In the genomic region with DNA sequence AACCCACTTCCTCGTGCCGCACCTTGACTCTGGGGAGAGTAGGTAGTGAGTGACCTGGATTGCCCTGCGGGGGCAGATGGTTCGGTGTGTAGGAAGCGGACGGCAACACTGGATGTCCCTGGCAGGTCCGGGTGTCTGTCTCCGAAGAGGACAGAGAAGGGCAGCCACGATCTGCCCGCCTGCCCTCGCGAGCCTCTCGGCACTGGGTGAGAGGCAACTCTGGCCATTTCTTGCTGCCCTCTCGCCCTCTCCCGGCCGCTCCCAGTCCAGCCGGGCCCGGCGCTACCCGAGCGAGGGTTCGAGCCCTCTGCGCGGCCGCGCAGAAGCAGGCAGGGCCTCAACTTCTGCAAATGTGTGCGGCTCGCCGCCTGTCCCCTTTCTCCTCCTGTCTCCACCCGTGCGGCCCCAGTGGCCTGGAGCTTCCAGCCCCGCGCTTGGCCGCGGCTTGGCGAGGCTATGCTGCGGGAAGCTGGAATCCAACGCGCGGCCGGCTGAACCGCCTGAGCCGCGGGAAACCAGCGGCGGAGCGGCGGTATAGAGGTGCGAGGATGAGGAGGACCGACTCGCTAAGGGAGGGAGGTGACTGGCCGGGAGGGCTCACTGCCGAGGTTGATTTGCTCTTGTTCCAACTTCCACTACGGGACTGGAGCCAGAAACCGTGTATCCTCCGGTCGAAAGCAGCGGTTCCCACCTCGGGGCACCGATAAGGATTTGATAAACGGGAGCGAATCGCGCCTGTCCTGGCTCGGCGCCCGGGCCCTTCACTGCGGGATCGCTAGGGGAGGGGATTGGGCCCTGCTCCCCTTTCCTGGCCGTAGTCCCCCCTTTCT, we compare ENCODE assay signal across 8 cellular contexts. TPM values are rescaled to one million over a fixed set of nuclear protein-coding genes. Genes with fewer than 3 reads are reported as not detected.
DNase-seq lines count a peak whose midpoint lies in the region; ATAC-seq and TF ChIP-seq lines count a peak whose summit lies in the region.

No MANE protein-coding gene starts in this region.

- H4K91ac ChIP-seq in trophoblast cell (ENCODE audit: low read depth, low read length) = peak overlapping the region; percentile 74

- peak overlapping the region; percentile 24 for H2AK5ac ChIP-seq in trophoblast cell (ENCODE audit: low read length)

- peak; percentile 35 for DNase-seq in NCI-H146 (lab: John Stamatoyannopoulos, UW)
- no peak for DNase-seq in NCI-H146 treated with DMSO at 0.1 percent for 48 hours (lab: John Stamatoyannopoulos, UW; ENCODE audit: unreplicated experiment)
- DNase-seq in NCI-H69 (lab: John Stamatoyannopoulos, UW) = peak; percentile 5
- DNase-seq in adipocyte (ENCODE audit: low read depth) = peak; percentile 68
- DNase-seq in heart left ventricle = peak; percentile 76 to 82 (median 78)
- DNase-seq in trophoblast cell = peak in 1 of 2 donors; percentile 49
- no peak for DNase-seq in NCI-H524 treated with DMSO at 0.1 percent for 48 hours (lab: John Stamatoyannopoulos, UW)

- H3K9ac ChIP-seq in adipocyte (ENCODE audit: low read length) (peak overlapping the region; percentile 98), trophoblast cell (ENCODE audit: low read length) (peak overlapping the region; percentile 92)

- peak in 9 of 12 donors; percentile 11 to 49 (median 24) for TF ChIP-seq CTCF in heart left ventricle (IDR thresholded peaks at IDR 0.05)

- peak overlapping the region; percentile 86 for H2BK5ac ChIP-seq in trophoblast cell (ENCODE audit: low read depth, low read length, poor library complexity)

- peaks cover 53% of the 10 kb centered on the region for H3K79me2 ChIP-seq in trophoblast cell (ENCODE audit: control insufficient read depth, insufficient read depth, low read length, poor library complexity)

- ATAC-seq in heart left ventricle (peak; percentile 25 to 40 (median 32)), GM18498 (IDR thresholded peaks at IDR 0.05; ENCODE audit: unreplicated experiment) (no peak)

- H3K79me1 ChIP-seq in trophoblast cell (ENCODE audit: low read length) = peaks cover 42% of the 10 kb centered on the region

- peak overlapping the region; percentile 68 for H4K12ac ChIP-seq in trophoblast cell (ENCODE audit: low read depth, low read length)

- peak overlapping the region; percentile 9 for H2AFZ ChIP-seq in trophoblast cell (ENCODE audit: insufficient read depth, low read length, poor library complexity)

- H3K27me3 ChIP-seq in adipocyte (replicated peaks; ENCODE audit: control insufficient read depth, insufficient read depth, low read length) (no peaks in the 10 kb centered on the region), heart left ventricle (peaks cover 0 to 13% (median 0%) of the 10 kb centered on the region in 9 donors), trophoblast cell (ENCODE audit: insufficient read depth, low read length) (no peaks in the 10 kb centered on the region)

- peak overlapping the region; percentile 9 for H2BK120ac ChIP-seq in trophoblast cell (ENCODE audit: insufficient read depth, low read length, poor library complexity)

- peak overlapping the region; percentile 91 for H3K18ac ChIP-seq in trophoblast cell (ENCODE audit: low read length)

- peak overlapping the region; percentile 81 for H3K4me2 ChIP-seq in trophoblast cell (ENCODE audit: low read length)

- H3K9me3 ChIP-seq in adipocyte (ENCODE audit: control insufficient read depth, low read length) (no peaks in the 10 kb centered on the region), heart left ventricle (no peaks in the 10 kb centered on the region), trophoblast cell (ENCODE audit: insufficient read depth, low read depth, low read length) (no peaks in the 10 kb centered on the region)

- WGBS in heart left ventricle, 4 donors = 0 to 1% (median 0%) methylated on average over 13 to 70 of the region's 70 CpGs
- WGBS in trophoblast cell (ENCODE audit: extremely low coverage, insufficient coverage, insufficient read length) = no CpG with 5 or more reads among the region's 70 CpGs

- no peak overlapping the region for H2BK12ac ChIP-seq in trophoblast cell (ENCODE audit: low read length)

- H3K23ac ChIP-seq in trophoblast cell (ENCODE audit: low read length) = no peak overlapping the region

- H3K36me3 ChIP-seq in adipocyte (ENCODE audit: control insufficient read depth, insufficient read depth, low read length, severe bottlenecking) (no peaks in the 10 kb centered on the region), heart left ventricle (no peaks in the 10 kb centered on the region), trophoblast cell (ENCODE audit: control insufficient read depth in 1 of 2, insufficient read depth in 2 of 2, low read length in 2 of 2) (peaks cover 15 to 20% of the 10 kb centered on the region in 2 experiments)

- H3K4me1 ChIP-seq in adipocyte (ENCODE audit: control insufficient read depth, insufficient read depth, low read length) (peaks cover 19% of the 10 kb centered on the region), heart left ventricle (peaks cover 0 to 58% (median 34%) of the 10 kb centered on the region in 12 donors), trophoblast cell (ENCODE audit: control insufficient read depth in 1 of 2, insufficient read depth in 2 of 2, low read length in 2 of 2) (peaks cover 14 to 20% of the 10 kb centered on the region in 2 experiments)

- no peak for TF ChIP-seq POLR2A in heart left ventricle (IDR thresholded peaks at IDR 0.05)

- intact Hi-C loops in heart left ventricle (cut with DNase I) = loop anchor here (2.0 to 10.0 kb wide), 15 partner anchors 34 to 291 kb away; no protein-coding TSS in a partner anchor

- H3K4me3 ChIP-seq in adipocyte (ENCODE audit: low read length) (peak overlapping the region; percentile 99), heart left ventricle (peak overlapping the region; percentile 66 to 99 (median 92)), trophoblast cell (ENCODE audit: low read depth, low read length) (peak overlapping the region; percentile 91)

- H3K27ac ChIP-seq in heart left ventricle (peak overlapping the region; percentile 92 to 100 (median 96)), trophoblast cell (ENCODE audit: low read depth, low read length) (peak overlapping the region; percentile 79)

- H3K14ac ChIP-seq in trophoblast cell (ENCODE audit: low read length) = peak overlapping the region; percentile 96

- H4K8ac ChIP-seq in trophoblast cell (ENCODE audit: low read depth, low read length) = peak overlapping the region; percentile 48

- peak overlapping the region; percentile 98 for H3K4ac ChIP-seq in trophoblast cell (ENCODE audit: low read depth, low read length)

RNA-seq across cellular contexts. Expression of a gene that starts 1.5 kb away (rescaled TPM):
- total RNA-seq in heart left ventricle = 100 to 1,000 TPM; 194 to 790 (median 216) TPM
- 100 to 1,000 TPM in 1 of 2 donors, 10 to 100 TPM in 1; 93.6 to 153 TPM for polyA plus RNA-seq in heart left ventricle
- polyA plus RNA-seq in trophoblast cell (2013) = 1,165 and 1,253 TPM in 2 replicates

Comparison
In these comparisons a context has a peak if more than half of its experiments do, and no peak if none do; other contexts are left out.
1. DNase-seq: peak in NCI-H146 (single experiment), NCI-H69 (single experiment), adipocyte (single experiment) and heart left ventricle (5 of 5); none in NCI-H146 treated with DMSO at 0.1 percent for 48 hours (single experiment) and NCI-H524 treated with DMSO at 0.1 percent for 48 hours (single experiment).
2. Peak in every context shown above with its lines, with median percentiles within 50 percentile points of each other: H3K4me3 ChIP-seq.